In genomic region chr11:2534957-2535672, GRCh38 we compare ENCODE assay signal across 22 cellular contexts.
DNase-seq lines count a peak whose midpoint lies in the region; ATAC-seq, FAIRE-seq and TF ChIP-seq lines count a peak whose summit lies in the region.
"Had no signal": no experiment of that assay in that cellular context is flagged by ENCODE, and none has a peak within 500 bp of the region (broad histone marks: within the 10 kb centered on the region; RNA-seq: fewer than 3 reads in every experiment).

No MANE protein-coding gene starts in this region.

- POLR2A ChIA-PET in H1 (lab: Charles Lee; ENCODE audit: partially characterized antibody), result interaction anchor here (1.1 to 2.9 kb wide), 3 partner anchors 350 to 357 kb away, joined by 3 to 18 read pairs (median 9); partner anchors contain the start of gene CDKN1C

- H2AK5ac ChIP-seq in H1 (ENCODE audit: low read depth, low read length), result no peak overlapping the region
- no peak overlapping the region for H2AK5ac ChIP-seq in mesendoderm (ENCODE audit: low read length)

- H2BK15ac ChIP-seq in H1 (ENCODE audit: low read length) (0 out of 2 replicates have a peak overlapping the region, but pooled peaks have one; percentile 92), mesendoderm (replicated peaks; ENCODE audit: low read depth) (no peak overlapping the region)

- no peak overlapping the region for H3K4me2 ChIP-seq in H1 (ENCODE audit: insufficient read depth in 1 of 2, low read depth in 2 of 2, low read length in 2 of 2)
- no peak overlapping the region for H3K4me2 ChIP-seq in mesendoderm (ENCODE audit: low read length)
- H3K4me2 ChIP-seq: GM23338, SK-N-SH had no signal

- H3K9me3 Mint-ChIP-seq in activated naive CD4-positive, alpha-beta T cell treated with anti-CD3 and anti-CD28 coated beads, Interleukin-2, amount 10 ng/mL, durations not matched to agents 7 days and 5 days, result no peaks in the 10 kb centered on the region
- H3K9me3 Mint-ChIP-seq: activated CD8-positive, alpha-beta T cell treated with anti-CD3 and anti-CD28 coated beads for 36 hours; activated T-cell treated with anti-CD3 and anti-CD28 coated beads, Interleukin-2, amount 50 U/mL, for 24 hours; GM23338 had no signal

- H3K14ac ChIP-seq in H1 (ENCODE audit: insufficient read length), result no peak overlapping the region

- H3K27me3 ChIP-seq in H1 (replicated peaks in 1 of 4; ENCODE audit: control insufficient read depth in 3 of 4, extremely low read depth in 1 of 4, insufficient read depth in 3 of 4, low read length in 3 of 4) (peaks cover 1 to 53% (median 26%) of the 10 kb centered on the region in 4 experiments; a peak in 6 of 7 replicates), mesendoderm (ENCODE audit: insufficient read depth, low read length, poor library complexity) (no peaks in the 10 kb centered on the region), transverse colon (no peaks in the 10 kb centered on the region)
- H3K27me3 ChIP-seq: MG63, tibial nerve had no signal

- H2AFZ ChIP-seq in H1 (ENCODE audit: low read length), result no peak overlapping the region
- H2AFZ ChIP-seq: GM23338 had no signal

- ATAC-seq in HG02852 (IDR thresholded peaks at IDR 0.05; ENCODE audit: unreplicated experiment), result no peak
- ATAC-seq: activated CD8-positive, alpha-beta T cell treated with anti-CD3 and anti-CD28 coated beads for 36 hours; sciatic nerve; stimulated activated naive CD8-positive, alpha-beta T cell treated with anti-CD3 and anti-CD28 coated beads, Interleukin-15, Interleukin-2, amounts not matched to agents 100 U/mL and 50 U/mL, for 24 hours had no signal

- 0 out of 2 replicates have a peak overlapping the region, but pooled peaks have one; percentile 48 for H2BK20ac ChIP-seq in H1 (ENCODE audit: low read length)

- H3K4me3 Mint-ChIP-seq in activated naive CD4-positive, alpha-beta T cell treated with anti-CD3 and anti-CD28 coated beads, Interleukin-2, amount 10 ng/mL, durations not matched to agents 7 days and 5 days, result no peak overlapping the region
- H3K4me3 Mint-ChIP-seq: activated CD8-positive, alpha-beta T cell treated with anti-CD3 and anti-CD28 coated beads for 36 hours; activated T-cell treated with anti-CD3 and anti-CD28 coated beads, Interleukin-2, amount 50 U/mL, for 24 hours; B cell; GM23338 had no signal

- peak overlapping the region; percentile 100; the same call in 1 of the 2 replicates for H2BK12ac ChIP-seq in H1 (ENCODE audit: low read depth, low read length)

- TF ChIP-seq RAD21 in H1 (IDR thresholded peaks at IDR 0.05 in 1 of 2, conservative IDR thresholded peaks at IDR 0.05 in 1 of 2; ENCODE audit: low read depth in 2 of 2, low read length in 2 of 2), result no peak

- CTCF ChIA-PET in activated naive CD4-positive, alpha-beta T cell treated with anti-CD3 and anti-CD28 coated beads, Interleukin-2, amount 10 ng/mL, durations not matched to agents 7 days and 5 days (lab: Charles Lee), result interaction anchor here (0.7 to 8.3 kb wide), 5 partner anchors 108 to 557 kb away, joined by 3 to 344 read pairs (median 3); partner anchors contain the start of gene CDKN1C
- CTCF ChIA-PET in H1 (lab: Charles Lee; ENCODE audit: partially characterized antibody), result interaction anchor here (0.7 to 14.3 kb wide), 10 partner anchors 32 to 1629 kb away, joined by 3 to 521 read pairs (median 8); partner anchors contain the start of genes CDKN1C and PHLDA2

- peaks cover 5% of the 10 kb centered on the region for H3K27me3 Mint-ChIP-seq in activated naive CD4-positive, alpha-beta T cell treated with anti-CD3 and anti-CD28 coated beads, Interleukin-2, amount 10 ng/mL, durations not matched to agents 7 days and 5 days
- H3K27me3 Mint-ChIP-seq: activated CD8-positive, alpha-beta T cell treated with anti-CD3 and anti-CD28 coated beads for 36 hours; activated T-cell treated with anti-CD3 and anti-CD28 coated beads, Interleukin-2, amount 50 U/mL, for 24 hours; B cell had no signal

- H3K79me1 ChIP-seq in H1 (ENCODE audit: low read depth, low read length) (no peaks in the 10 kb centered on the region), mesendoderm (ENCODE audit: low read length) (no peaks in the 10 kb centered on the region)

- FAIRE-seq in H1 (lab: Jason Lieb, UNC), result no peak

- H4K8ac ChIP-seq in H1 (ENCODE audit: extremely low read depth, insufficient read depth, low read length) (no peak overlapping the region; the same call in 1 of the 2 replicates), mesendoderm (ENCODE audit: low read depth, low read length) (no peak overlapping the region)

- no peak overlapping the region for H4K91ac ChIP-seq in H1 (replicated peaks; ENCODE audit: insufficient read length, low read length)

- H3K4me1 ChIP-seq in H1 (replicated peaks in 1 of 4; ENCODE audit: control insufficient read depth in 3 of 4, insufficient read depth in 4 of 4, low read length in 3 of 4), result peaks cover 4 to 19% (median 10%) of the 10 kb centered on the region in 4 experiments
- peaks cover 5% of the 10 kb centered on the region for H3K4me1 ChIP-seq in mesendoderm (ENCODE audit: control insufficient read depth, low read depth, low read length)
- peaks cover 0 to 15% (median 4%) of the 10 kb centered on the region in 4 donors for H3K4me1 ChIP-seq in transverse colon

- H3K4ac ChIP-seq in H1 (replicated peaks; ENCODE audit: insufficient read length, low read depth, low read length), result no peak overlapping the region
- no peak overlapping the region for H3K4ac ChIP-seq in mesendoderm (ENCODE audit: low read depth, low read length)

- H3K4me1 Mint-ChIP-seq in activated naive CD4-positive, alpha-beta T cell treated with anti-CD3 and anti-CD28 coated beads, Interleukin-2, amount 10 ng/mL, durations not matched to agents 7 days and 5 days, result peaks cover 14% of the 10 kb centered on the region

- TF ChIP-seq EP300 in H1 (IDR thresholded peaks at IDR 0.05; ENCODE audit: borderline replicate concordance in 1 of 2, low read depth in 2 of 2, low read length in 2 of 2), result no peak
- no peak for TF ChIP-seq EP300 in transverse colon (IDR thresholded peaks at IDR 0.05; ENCODE audit: low read depth)

- no peak overlapping the region for H3K4me3 ChIP-seq in H1 (ENCODE audit: extremely low read depth in 1 of 4, insufficient read depth in 2 of 4, low read depth in 3 of 4, low read length in 4 of 4)
- no peak overlapping the region for H3K4me3 ChIP-seq in mesendoderm (ENCODE audit: low read length)
- H3K4me3 ChIP-seq in transverse colon, result no peak overlapping the region
- H3K4me3 ChIP-seq: GM23338, MG63, tibial nerve had no signal

- no peaks in the 10 kb centered on the region for H3K9me3 ChIP-seq in H1 (ENCODE audit: insufficient read depth in 2 of 2, low read depth in 1 of 2, low read length in 1 of 2)
- no peaks in the 10 kb centered on the region for H3K9me3 ChIP-seq in transverse colon
- H3K9me3 ChIP-seq: MG63, SK-N-SH, tibial nerve had no signal

- H3K27ac Mint-ChIP-seq in activated naive CD4-positive, alpha-beta T cell treated with anti-CD3 and anti-CD28 coated beads, Interleukin-2, amount 10 ng/mL, durations not matched to agents 7 days and 5 days, result no peak overlapping the region
- H3K27ac Mint-ChIP-seq: activated CD8-positive, alpha-beta T cell treated with anti-CD3 and anti-CD28 coated beads for 36 hours; activated T-cell treated with anti-CD3 and anti-CD28 coated beads, Interleukin-2, amount 50 U/mL, for 24 hours; B cell; GM23338 had no signal

- no peak overlapping the region for H3K9ac ChIP-seq in H1 (replicated peaks in 1 of 4; ENCODE audit: extremely low read depth in 1 of 4, low read depth in 3 of 4, low read length in 3 of 4)
- H3K9ac ChIP-seq in mesendoderm (ENCODE audit: low read length), result no peak overlapping the region
- H3K9ac ChIP-seq: SK-N-SH had no signal

- TF ChIP-seq CTCF in H1 (IDR thresholded peaks at IDR 0.05; ENCODE audit: control extremely low read depth in 1 of 3, insufficient read depth in 1 of 3, low read depth in 1 of 3, low read length in 3 of 3) (no peak), transverse colon (IDR thresholded peaks at IDR 0.05) (no peak)

- no peak for TF ChIP-seq POLR2A in H1 (IDR thresholded peaks at IDR 0.05; ENCODE audit: control extremely low read depth in 1 of 2, low read depth in 2 of 2, low read length in 2 of 2)
- no peak for TF ChIP-seq POLR2A in transverse colon (IDR thresholded peaks at IDR 0.05)

- H3K56ac ChIP-seq in H1 (replicated peaks; ENCODE audit: insufficient read length, low read depth, low read length) (no peak overlapping the region), mesendoderm (ENCODE audit: low read length) (peak overlapping the region; percentile 42)

- H3K23me2 ChIP-seq in H1 (ENCODE audit: low read depth, low read length), result no peaks in the 10 kb centered on the region

- intact Hi-C loops in transverse colon (cut with DNase I; ENCODE audit: low total_unique reads), result no loop called here

- H3K23ac ChIP-seq in H1 (ENCODE audit: insufficient read length) (no peak overlapping the region), mesendoderm (ENCODE audit: low read length) (no peak overlapping the region)

- no peaks in the 10 kb centered on the region for H3K36me3 ChIP-seq in H1 (ENCODE audit: control insufficient read depth in 2 of 4, insufficient read depth in 4 of 4, low read length in 3 of 4)
- no peaks in the 10 kb centered on the region for H3K36me3 ChIP-seq in mesendoderm (ENCODE audit: control insufficient read depth, insufficient read depth, low read length)
- no peaks in the 10 kb centered on the region for H3K36me3 ChIP-seq in transverse colon
- H3K36me3 ChIP-seq: MG63, tibial nerve had no signal

- H3K18ac ChIP-seq in H1 (ENCODE audit: extremely low read depth, low read length) (no peak overlapping the region), mesendoderm (ENCODE audit: low read length) (no peak overlapping the region)

- WGBS in H1 (ENCODE audit: extremely low coverage in 1 of 2, insufficient coverage in 1 of 2, insufficient read length in 1 of 2, insufficient replicate concordance in 2 of 2, low coverage in 1 of 2, low lambda C conversion rate in 2 of 2, missing lambda C conversion rate in 1 of 2), 2 experiments, result 93% methylated on average over 15 of the region's 15 CpGs; no CpG with 5 or more reads in 1 of the 2 experiments
- WGBS in mesendoderm (ENCODE audit: extremely low coverage, insufficient coverage, low lambda C conversion rate), result no CpG with 5 or more reads among the region's 15 CpGs
- 89% methylated on average over 15 of the region's 15 CpGs; no CpG with 5 or more reads in 1 of the 2 donors for WGBS in transverse colon (ENCODE audit: low coverage in 1 of 2), 2 donors

- no peak overlapping the region for H3K27ac ChIP-seq in H1 (ENCODE audit: low read depth, low read length)
- H3K27ac ChIP-seq in mesendoderm (ENCODE audit: low read depth, low read length), result no peak overlapping the region
- H3K27ac ChIP-seq in transverse colon, result no peak overlapping the region

- peaks cover 0 to 4% of the 10 kb centered on the region in 2 experiments for H4K20me1 ChIP-seq in H1 (replicated peaks in 1 of 2; ENCODE audit: control insufficient read depth in 1 of 2, insufficient read depth in 2 of 2, low read length in 2 of 2)

- no peak overlapping the region for H4K5ac ChIP-seq in H1 (ENCODE audit: insufficient read length, low read depth, low read length)
- H4K5ac ChIP-seq in mesendoderm (ENCODE audit: low read length), result no peak overlapping the region

- peak; percentile 20 for DNase-seq in activated naive CD4-positive, alpha-beta T cell treated with anti-CD3 and anti-CD28 coated beads, Interleukin-2, amount 10 ng/mL, durations not matched to agents 7 days and 5 days
- DNase-seq in activated naive CD4-positive, alpha-beta T cell (lab: John Stamatoyannopoulos, UW), result no peak
- DNase-seq in H1 (ENCODE audit: low read depth in 1 of 2, low spot score in 2 of 2), result no peak
- no peak for DNase-seq in mesendoderm
- DNase-seq in transverse colon, result peak; percentile 4
- no peak for DNase-seq in SK-N-DZ (ENCODE audit: low spot score)
- DNase-seq in NCI-H226, result no peak
- DNase-seq: activated CD4-positive, CD25-positive, alpha-beta regulatory T cell; activated T-cell treated with anti-CD3 and anti-CD28 coated beads, Interleukin-2, amount 50 U/mL, for 24 hours; dermis blood vessel endothelial cell; kidney glomerular epithelial cell; MG63; NCI-H1436 treated with DMSO at 0.1 percent for 48 hours; NCI-H748 treated with DMSO at 0.1 percent for 48 hours; SK-N-SH had no signal

- H2BK120ac ChIP-seq in H1 (replicated peaks; ENCODE audit: low read depth, low read length), result no peak overlapping the region
- H2BK120ac ChIP-seq in mesendoderm (ENCODE audit: low read depth, low read length), result no peak overlapping the region

- H3K36me3 Mint-ChIP-seq in activated naive CD4-positive, alpha-beta T cell treated with anti-CD3 and anti-CD28 coated beads, Interleukin-2, amount 10 ng/mL, durations not matched to agents 7 days and 5 days, result peaks cover 1% of the 10 kb centered on the region

- in situ Hi-C loops in transverse colon (cut with MboI; ENCODE audit: low pct_ligation_motif_present in 1 of 4, low pct_unique_long_range_greater_than_20kb in 1 of 4, low sequenced_read_pairs in 3 of 4), result loop anchor here (5.0 to 25.0 kb wide), 4 partner anchors 108 to 552 kb away; partner anchors contain the start of gene CDKN1C (in 3 of the 4)

- H2BK5ac ChIP-seq in H1 (ENCODE audit: low read depth, low read length) (0 out of 2 replicates have a peak overlapping the region, but pooled peaks have one; percentile 35), mesendoderm (ENCODE audit: low read length) (no peak overlapping the region)

- no peaks in the 10 kb centered on the region for H3K79me2 ChIP-seq in H1 (ENCODE audit: control insufficient read depth in 1 of 2, insufficient read depth in 2 of 2, low read length in 2 of 2)
- H3K79me2 ChIP-seq in mesendoderm (ENCODE audit: control insufficient read depth, insufficient read depth, low read length), result no peaks in the 10 kb centered on the region

Comparison
In these comparisons a context has a peak if more than half of its experiments do, and no peak if none do; other contexts are left out.
1. DNase-seq: peak in activated naive CD4-positive, alpha-beta T cell treated with anti-CD3 and anti-CD28 coated beads, Interleukin-2, amount 10 ng/mL, durations not matched to agents 7 days and 5 days (single experiment) and transverse colon (single experiment); none in activated naive CD4-positive, alpha-beta T cell (0 of 4), H1 (0 of 2), mesendoderm (single experiment), SK-N-DZ (single experiment) and NCI-H226 (single experiment).